Comparison of ENCODE assay signal across 8 cellular contexts in the genomic region with DNA sequence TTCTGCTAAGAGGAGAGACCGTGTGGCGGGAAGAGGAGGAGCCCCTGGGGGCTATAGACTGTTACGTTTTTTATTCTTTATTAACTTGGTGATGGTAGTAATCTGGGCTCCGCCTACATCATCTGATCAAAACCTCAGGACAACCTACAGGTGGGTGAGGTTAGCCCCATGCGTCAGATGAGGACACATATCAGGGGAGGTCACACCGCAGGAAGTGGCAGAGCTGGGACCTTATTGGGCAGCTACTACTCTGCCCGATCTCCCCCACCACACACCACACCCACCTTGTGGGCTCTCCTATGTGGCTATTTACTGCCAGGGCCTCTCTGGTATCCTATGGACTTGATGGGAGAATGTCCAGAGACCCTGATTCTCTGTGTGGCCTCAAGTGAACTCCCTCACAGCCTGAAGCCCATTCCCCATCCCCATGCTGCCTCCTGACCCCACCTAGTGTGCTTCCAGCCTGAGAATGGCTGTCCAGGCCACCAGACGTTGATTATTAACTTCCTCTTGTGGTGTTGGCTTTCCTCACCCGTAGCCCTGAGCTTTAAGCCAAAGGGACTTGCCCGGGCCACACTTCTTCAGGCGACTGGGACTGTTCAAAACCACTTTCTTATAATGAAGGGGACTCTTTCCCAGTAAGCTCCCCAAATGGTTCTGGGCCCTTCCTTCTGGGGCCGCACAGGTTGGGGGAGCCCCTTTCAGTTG. TPM values are rescaled to one million over a fixed set of nuclear protein-coding genes. Genes with fewer than 3 reads are reported as not detected.
DNase-seq lines count a peak whose midpoint lies in the region.

No MANE protein-coding gene starts in this region.

- no peaks in the 10 kb centered on the region for H3K36me3 Mint-ChIP-seq in CD4-positive, alpha-beta memory T cell

- peaks cover 7 to 32% (median 9%) of the 10 kb centered on the region in 4 donors for H3K4me1 Mint-ChIP-seq in CD4-positive, alpha-beta memory T cell

- CTCF ChIA-PET in CD4-positive, alpha-beta memory T cell (lab: Charles Lee; ENCODE audit: partially characterized antibody) = no interaction called here

- peak; percentile 33 to 75 (median 52) for DNase-seq in CD4-positive, alpha-beta memory T cell
- DNase-seq in GM19240 (ENCODE audit: insufficient read length, low spot score) (peak; percentile 41), LoVo (ENCODE audit: low spot score) (peak; percentile 43), GDM1 (lab: John Stamatoyannopoulos, UW) (no peak), NCI-H1092 treated with DMSO at 0.1 percent for 48 hours (lab: John Stamatoyannopoulos, UW) (no peak), AG08395 (ENCODE audit: low spot score) (no peak), Ammon's horn (ENCODE audit: low spot score) (no peak)

- no peaks in the 10 kb centered on the region for H3K9me3 Mint-ChIP-seq in CD4-positive, alpha-beta memory T cell

- no peaks in the 10 kb centered on the region for H3K36me3 ChIP-seq in CD4-positive, alpha-beta memory T cell (ENCODE audit: insufficient read depth, low read length)
- H3K36me3 ChIP-seq in iPS-18a (ENCODE audit: control insufficient read depth, low read depth, low read length) = no peaks in the 10 kb centered on the region

- no peak overlapping the region for H3K27ac ChIP-seq in CD4-positive, alpha-beta memory T cell (ENCODE audit: low read depth, low read length)
- no peak overlapping the region for H3K27ac ChIP-seq in iPS-18a (ENCODE audit: low read length)

- H3K4me1 ChIP-seq in CD4-positive, alpha-beta memory T cell (ENCODE audit: insufficient read depth, low read length) = peaks cover 9% of the 10 kb centered on the region
- peaks cover 22% of the 10 kb centered on the region for H3K4me1 ChIP-seq in iPS-18a (ENCODE audit: control insufficient read depth, low read depth, low read length)

- peak overlapping the region; percentile 15 for H3K9ac ChIP-seq in iPS-18a (ENCODE audit: low read length)

- no peaks in the 10 kb centered on the region for H3K9me3 ChIP-seq in CD4-positive, alpha-beta memory T cell (ENCODE audit: control insufficient read depth in 1 of 2, low read length in 2 of 2)
- no peaks in the 10 kb centered on the region for H3K9me3 ChIP-seq in iPS-18a (ENCODE audit: control insufficient read depth, low read depth, low read length)

- peak overlapping the region; percentile 57 to 87 (median 72) for H3K4me3 Mint-ChIP-seq in CD4-positive, alpha-beta memory T cell

- H3K27ac Mint-ChIP-seq in CD4-positive, alpha-beta memory T cell = peak overlapping the region in 5 of 7 donors; percentile 49 to 83 (median 59)

- intact Hi-C loops in CD4-positive, alpha-beta memory T cell (cut with micrococcal nuclease) = no loop called here

- peaks cover 44 to 65% of the 10 kb centered on the region in 2 donors for H3K27me3 Mint-ChIP-seq in CD4-positive, alpha-beta memory T cell

- POLR2A ChIA-PET in CD4-positive, alpha-beta memory T cell (lab: Charles Lee; ENCODE audit: partially characterized antibody) = no interaction called here

- H3K4me3 ChIP-seq in CD4-positive, alpha-beta memory T cell (ENCODE audit: low read length in 2 of 2) = no peak overlapping the region
- H3K4me3 ChIP-seq in iPS-18a (ENCODE audit: low read length) = peak overlapping the region; percentile 41

- H3K27me3 ChIP-seq in CD4-positive, alpha-beta memory T cell (ENCODE audit: insufficient read depth, low read length) = peaks cover 27% of the 10 kb centered on the region
- H3K27me3 ChIP-seq in iPS-18a (ENCODE audit: control insufficient read depth, insufficient read depth, low read length) = peaks cover 51% of the 10 kb centered on the region

RNA-seq across cellular contexts. Expression of a gene that starts 8.2 kb away (rescaled TPM):
- total RNA-seq in CD4-positive, alpha-beta memory T cell = not detected
- polyA plus RNA-seq in CD4-positive, alpha-beta memory T cell = not detected

Comparison
In these comparisons a context has a peak if more than half of its experiments do, and no peak if none do; other contexts are left out.
1. DNase-seq: peak in CD4-positive, alpha-beta memory T cell (5 of 5), GM19240 (single experiment) and LoVo (single experiment); none in GDM1 (single experiment), NCI-H1092 treated with DMSO at 0.1 percent for 48 hours (single experiment), AG08395 (single experiment) and Ammon's horn (single experiment).